10 cellular contexts compared by ENCODE assay signal in genomic region chr17:62869885-62870580, GRCh38.
A peak's percentile ranks its signal among the peaks of the same experiment; 100 is the strongest.
DNase-seq lines count a peak whose midpoint lies in the region; ATAC-seq and TF ChIP-seq lines count a peak whose summit lies in the region.
"Had no signal": no experiment of that assay in that cellular context is flagged by ENCODE, and none has a peak within 500 bp of the region (broad histone marks: within the 10 kb centered on the region; RNA-seq: fewer than 3 reads in every experiment).

No MANE protein-coding gene starts in this region.

- H3K27me3 Mint-ChIP-seq in neural progenitor cell (ENCODE audit: insufficient read depth, low read depth), result peaks cover 2% of the 10 kb centered on the region
- peaks cover 11 to 32% (median 16%) of the 10 kb centered on the region in 5 donors for H3K27me3 Mint-ChIP-seq in naive thymus-derived CD8-positive, alpha-beta T cell

- H3K4me1 Mint-ChIP-seq in neural progenitor cell, result peaks cover 62% of the 10 kb centered on the region
- no peaks in the 10 kb centered on the region for H3K4me1 Mint-ChIP-seq in naive thymus-derived CD8-positive, alpha-beta T cell
- H3K4me1 Mint-ChIP-seq: central memory CD8-positive, alpha-beta T cell had no signal

- 58 to 66% (median 60%) methylated on average over 7 of the region's 7 CpGs for WGBS in adrenal gland, 4 donors

- POLR2A ChIA-PET in naive thymus-derived CD8-positive, alpha-beta T cell (lab: Charles Lee), result interaction anchor here (0.6 kb wide), 1 partner anchor 130 kb away, joined by 3 read pairs; no protein-coding TSS in a partner anchor

- peak overlapping the region; percentile 99 for H3K27ac Mint-ChIP-seq in neural progenitor cell
- no peak overlapping the region for H3K27ac Mint-ChIP-seq in naive thymus-derived CD8-positive, alpha-beta T cell
- H3K27ac Mint-ChIP-seq: T-helper 1 cell treated with Interleukin-12 subunit alpha and Interleukin-12 subunit beta and Interleukin-4 antibody, amounts not matched to agents 30 μg/mL and 1 μg/mL, for 36 hours had no signal

- H3K4me3 ChIP-seq in neural progenitor cell, result no peak overlapping the region
- H3K4me3 ChIP-seq in adrenal gland, result no peak overlapping the region

- H3K79me2 ChIP-seq in neural progenitor cell (ENCODE audit: low read depth), result no peaks in the 10 kb centered on the region

- no peak overlapping the region for H3K9ac ChIP-seq in neural progenitor cell

- H3K27me3 ChIP-seq in neural progenitor cell (no peaks in the 10 kb centered on the region), adrenal gland (peaks cover 19% of the 10 kb centered on the region)

- H3K4me1 ChIP-seq in neural progenitor cell, result peaks cover 16% of the 10 kb centered on the region
- H3K4me1 ChIP-seq in adrenal gland (replicated peaks in 1 of 2), result no peaks in the 10 kb centered on the region

- no peaks in the 10 kb centered on the region for H3K36me3 ChIP-seq in neural progenitor cell
- no peaks in the 10 kb centered on the region for H3K36me3 ChIP-seq in adrenal gland (replicated peaks in 1 of 2)

- H2AFZ ChIP-seq in neural progenitor cell (replicated peaks), result peak overlapping the region; percentile 4

- intact Hi-C loops in adrenal gland (cut with DNase I), result no loop called here

- TF ChIP-seq POLR2A in adrenal gland (IDR thresholded peaks at IDR 0.05), result no peak

- no peak for ATAC-seq in naive thymus-derived CD8-positive, alpha-beta T cell
- ATAC-seq in GM18861 (IDR thresholded peaks at IDR 0.05; ENCODE audit: unreplicated experiment), result no peak

- H3K9me3 ChIP-seq in neural progenitor cell (ENCODE audit: low read depth), result no peaks in the 10 kb centered on the region
- H3K9me3 ChIP-seq in adrenal gland (replicated peaks in 1 of 3), result no peaks in the 10 kb centered on the region

- H4K20me1 ChIP-seq in neural progenitor cell (ENCODE audit: low read depth), result no peaks in the 10 kb centered on the region

- peaks cover 4% of the 10 kb centered on the region for H3K9me3 Mint-ChIP-seq in neural progenitor cell
- H3K9me3 Mint-ChIP-seq in naive thymus-derived CD8-positive, alpha-beta T cell, result no peaks in the 10 kb centered on the region
- H3K9me3 Mint-ChIP-seq: central memory CD8-positive, alpha-beta T cell; T-helper 1 cell treated with Interleukin-12 subunit alpha and Interleukin-12 subunit beta and Interleukin-4 antibody, amounts not matched to agents 30 μg/mL and 1 μg/mL, for 36 hours had no signal

- H3K27ac ChIP-seq in neural progenitor cell (no peak overlapping the region), adrenal gland (no peak overlapping the region)

- H3F3A ChIP-seq in neural progenitor cell (ENCODE audit: low read depth), result no peaks in the 10 kb centered on the region

- TF ChIP-seq CTCF in neural progenitor cell (IDR thresholded peaks at IDR 0.05) (no peak), adrenal gland (IDR thresholded peaks at IDR 0.05) (no peak)

- H3K4me2 ChIP-seq in neural progenitor cell, result peak overlapping the region; percentile 2

- DNase-seq in GM03348 (ENCODE audit: low spot score) (peak; percentile 41), NCI-H446 (lab: John Stamatoyannopoulos, UW) (peak; percentile 6 to 34), dermis blood vessel endothelial cell (peak; percentile 13), neural progenitor cell (ENCODE audit: low spot score) (peak; percentile 72), adrenal gland (no peak)
- no peak for DNase-seq in naive thymus-derived CD8-positive, alpha-beta T cell
- no peak for DNase-seq in stimulated activated naive CD4-positive, alpha-beta T cell (lab: John Stamatoyannopoulos, UW)

- H3K36me3 Mint-ChIP-seq in neural progenitor cell, result no peaks in the 10 kb centered on the region
- H3K36me3 Mint-ChIP-seq in naive thymus-derived CD8-positive, alpha-beta T cell, result no peaks in the 10 kb centered on the region

- peak overlapping the region; percentile 64 for H3K4me3 Mint-ChIP-seq in neural progenitor cell
- H3K4me3 Mint-ChIP-seq in naive thymus-derived CD8-positive, alpha-beta T cell, result no peak overlapping the region
- H3K4me3 Mint-ChIP-seq: central memory CD8-positive, alpha-beta T cell; T-helper 1 cell treated with Interleukin-12 subunit alpha and Interleukin-12 subunit beta and Interleukin-4 antibody, amounts not matched to agents 30 μg/mL and 1 μg/mL, for 36 hours had no signal

Comparison
In these comparisons a context has a peak if more than half of its experiments do, and no peak if none do; other contexts are left out.
1. DNase-seq: peak in GM03348 (single experiment), NCI-H446 (2 of 2), dermis blood vessel endothelial cell (single experiment) and neural progenitor cell (single experiment); none in naive thymus-derived CD8-positive, alpha-beta T cell (0 of 10), adrenal gland (0 of 7) and stimulated activated naive CD4-positive, alpha-beta T cell (0 of 6).